In genomic region chr15:101372149-101372577, GRCh38 we compare ENCODE assay signal across 19 cellular contexts.
DNase-seq lines count a peak whose midpoint lies in the region; ATAC-seq and TF ChIP-seq lines count a peak whose summit lies in the region.
"Had no signal": no experiment of that assay in that cellular context is flagged by ENCODE, and none has a peak within 500 bp of the region (broad histone marks: within the 10 kb centered on the region; RNA-seq: fewer than 3 reads in every experiment).

No MANE protein-coding gene starts in this region.

- in situ Hi-C loops in Panc1 (cut with HindIII; ENCODE audit: low pct_unique_long_range_greater_than_20kb, low sequenced_read_pairs) (no loop called here), GM13976 (cut with MboI; ENCODE audit: low sequenced_read_pairs, unreplicated experiment) (no loop called here)

- H3K27me3 ChIP-seq in Panc1 (ENCODE audit: control insufficient read depth, insufficient read depth, low read length) = no peaks in the 10 kb centered on the region
- H3K27me3 ChIP-seq: right lobe of liver had no signal

- H3K36me3 ChIP-seq in Panc1 (ENCODE audit: control insufficient read depth, insufficient read depth, low read length) = no peaks in the 10 kb centered on the region
- H3K36me3 ChIP-seq: esophagus squamous epithelium, SJCRH30 had no signal

- no peak overlapping the region for H3K4me3 Mint-ChIP-seq in progenitor cell of endocrine pancreas (ENCODE audit: low read depth)
- H3K4me3 Mint-ChIP-seq: activated CD4-positive, alpha-beta T cell treated with anti-CD3 and anti-CD28 coated beads, Interleukin-2, amount 10 ng/mL, durations not matched to agents 24 days and 14 days; activated T-helper 1 cell treated with anti-CD3 and anti-CD28 coated beads, Interleukin-12 subunit alpha, Interleukin-12 subunit beta, Interleukin-2, Interleukin-4 antibody, amounts not matched to agents 30 ng/mL and 10 ng/mL and 1 ng/mL, durations not matched to agents 14 hours and 24 hours and 36 hours had no signal

- H3K27me3 Mint-ChIP-seq in progenitor cell of endocrine pancreas = peaks cover 14% of the 10 kb centered on the region

- no peaks in the 10 kb centered on the region; the same call in 1 of the 2 replicates for H3K4me1 ChIP-seq in Panc1 (ENCODE audit: control insufficient read depth, insufficient read depth, low read length)
- H3K4me1 ChIP-seq: SJCRH30 had no signal

- H3K9me3 Mint-ChIP-seq in progenitor cell of endocrine pancreas (ENCODE audit: low read depth) = no peaks in the 10 kb centered on the region
- H3K9me3 Mint-ChIP-seq: activated CD4-positive, alpha-beta T cell treated with anti-CD3 and anti-CD28 coated beads, Interleukin-2, amount 10 ng/mL, durations not matched to agents 24 days and 14 days; activated T-helper 1 cell treated with anti-CD3 and anti-CD28 coated beads, Interleukin-12 subunit alpha, Interleukin-12 subunit beta, Interleukin-2, Interleukin-4 antibody, amounts not matched to agents 30 ng/mL and 10 ng/mL and 1 ng/mL, durations not matched to agents 14 hours and 24 hours and 36 hours had no signal

- H3K4me3 ChIP-seq in Panc1 (ENCODE audit: low read depth in 2 of 2, low read length in 2 of 2) (no peak overlapping the region), fibroblast of pulmonary artery (replicated peaks; ENCODE audit: low read depth, low read length) (no peak overlapping the region)
- H3K4me3 ChIP-seq: coronary artery, esophagus squamous epithelium, right lobe of liver, SJCRH30 had no signal

- H3K27ac Mint-ChIP-seq in progenitor cell of endocrine pancreas = peak overlapping the region; percentile 31
- H3K27ac Mint-ChIP-seq: activated CD4-positive, alpha-beta T cell treated with anti-CD3 and anti-CD28 coated beads, Interleukin-2, amount 10 ng/mL, durations not matched to agents 24 days and 14 days; activated T-helper 1 cell treated with anti-CD3 and anti-CD28 coated beads, Interleukin-12 subunit alpha, Interleukin-12 subunit beta, Interleukin-2, Interleukin-4 antibody, amounts not matched to agents 30 ng/mL and 10 ng/mL and 1 ng/mL, durations not matched to agents 14 hours and 24 hours and 36 hours had no signal

- H3K27ac ChIP-seq in Panc1 (ENCODE audit: low read length) = no peak overlapping the region
- H3K27ac ChIP-seq: coronary artery, esophagus squamous epithelium, right lobe of liver, SJCRH30 had no signal

- H3K4me1 Mint-ChIP-seq in progenitor cell of endocrine pancreas (ENCODE audit: low read depth) = peaks cover 4% of the 10 kb centered on the region
- H3K4me1 Mint-ChIP-seq: activated CD4-positive, alpha-beta T cell treated with anti-CD3 and anti-CD28 coated beads, Interleukin-2, amount 10 ng/mL, durations not matched to agents 24 days and 14 days had no signal

- TF ChIP-seq CTCF in Panc1 (IDR thresholded peaks at IDR 0.05) (no peak), fibroblast of pulmonary artery (IDR thresholded peaks at IDR 0.05; ENCODE audit: low read length, missing control alignments) (no peak), progenitor cell of endocrine pancreas (IDR thresholded peaks at IDR 0.05; ENCODE audit: unreplicated experiment) (no peak), GM13976 (IDR thresholded peaks at IDR 0.05; ENCODE audit: borderline replicate concordance, control extremely low read depth, extremely low read depth, insufficient read depth, missing control alignments) (no peak)

- H3K9me3 ChIP-seq in Panc1 (ENCODE audit: control insufficient read depth, insufficient read depth, low read depth, low read length) = no peaks in the 10 kb centered on the region
- H3K9me3 ChIP-seq: esophagus squamous epithelium, right lobe of liver, SJCRH30 had no signal

- CTCF ChIA-PET in Panc1 (lab: Charles Lee) = no interaction called here

- DNase-seq in AG20443 (ENCODE audit: low spot score) (peak; percentile 63), Panc1 (ENCODE audit: low read depth, low spot score) (no peak), fibroblast of pulmonary artery (ENCODE audit: low read depth) (peak; percentile 24), progenitor cell of endocrine pancreas (ENCODE audit: low spot score, unreplicated experiment) (no peak), activated T-cell treated with anti-CD3 and anti-CD28 coated beads for 4 hours (no peak), GM13976 (ENCODE audit: low spot score) (no peak), activated gamma-delta T cell (lab: John Stamatoyannopoulos, UW) (no peak)
- DNase-seq: activated CD4-positive, alpha-beta T cell treated with anti-CD3 and anti-CD28 coated beads, Interleukin-2, amount 10 ng/mL, durations not matched to agents 24 days and 14 days; amniotic stem cell; esophagus squamous epithelium; NCI-H1092; NCI-H2171 treated with DMSO at 0.1 percent for 48 hours; SJCRH30; stimulated activated CD4-positive, alpha-beta T cell treated with anti-CD3 and anti-CD28 coated beads, Interleukin-4, amount 100 ng/mL, for 1 hour; T1000 had no signal

- BruUV-seq in Panc1 (replicated peaks; lab: Mats Ljungman, UMichigan) = no TSS peak

- POLR2A ChIA-PET in Panc1 (lab: Charles Lee) = no interaction called here

- no peaks in the 10 kb centered on the region for H3K36me3 Mint-ChIP-seq in progenitor cell of endocrine pancreas (ENCODE audit: insufficient read depth)

- intact Hi-C loops in Panc1 (cut with micrococcal nuclease; ENCODE audit: unreplicated experiment) = no loop called here

- ATAC-seq in Panc1 = 0 out of 2 replicates have a peak, but pooled peaks have one; percentile 52
- ATAC-seq in HG02840 (IDR thresholded peaks at IDR 0.05; ENCODE audit: low FRiP score, unreplicated experiment) = no peak
- ATAC-seq: right lobe of liver had no signal

Comparison
In these comparisons a context has a peak if more than half of its experiments do, and no peak if none do; other contexts are left out.
1. DNase-seq: peak in AG20443 (single experiment) and fibroblast of pulmonary artery (single experiment); none in Panc1 (single experiment), progenitor cell of endocrine pancreas (single experiment), activated T-cell treated with anti-CD3 and anti-CD28 coated beads for 4 hours (single experiment), GM13976 (single experiment) and activated gamma-delta T cell (single experiment).